Comparison of ENCODE assay signal across 1 cellular context in the genomic region with DNA sequence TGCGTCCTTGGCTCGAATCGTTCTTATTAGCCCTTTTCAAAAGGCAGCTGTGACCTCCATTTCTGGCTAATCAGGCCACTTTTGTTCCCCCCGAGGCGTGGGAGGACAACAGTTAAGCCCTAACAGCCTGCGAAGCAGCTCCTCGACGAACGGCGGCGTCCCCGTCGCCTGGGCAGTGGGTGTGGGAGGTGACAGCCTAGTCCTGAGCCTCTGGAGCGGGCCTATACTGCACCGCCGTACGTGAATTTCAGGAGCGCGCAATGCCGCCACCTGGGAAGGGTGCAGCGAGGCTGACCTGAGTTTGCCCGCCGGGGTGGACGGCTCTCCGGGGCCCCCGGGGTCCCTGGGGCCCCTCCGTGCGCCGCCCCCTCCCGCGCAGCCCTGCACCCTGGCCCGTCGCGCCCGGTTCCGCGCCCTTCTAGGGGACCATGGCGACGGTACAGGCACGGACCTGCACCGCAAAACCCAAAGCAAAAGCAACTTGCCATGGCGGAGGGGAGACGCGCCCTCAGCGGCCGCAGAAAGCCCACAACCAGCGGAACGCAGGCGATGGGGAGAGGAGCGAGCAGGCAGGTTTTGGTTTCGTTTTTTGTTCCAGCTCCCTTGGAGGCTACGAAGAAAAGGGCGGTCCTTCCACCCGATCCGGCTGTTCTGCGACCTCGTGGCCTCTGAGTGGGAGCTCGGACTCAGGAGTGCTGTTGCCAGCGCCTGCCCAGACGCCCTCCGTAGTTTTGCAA.
TF ChIP-seq lines count a peak whose summit lies in the region.

Gene RBM43 (minus strand): TSS at position 624 of the 737 bp plus-strand sequence. CDS start 136 bp downstream, at position 488.

TF ChIP-seq in K562, 482 proteins besides CTCF, POLR2A, EP300 and RAD21 (continued from another document and continues in another):
- TF ChIP-seq ZBTB40 (IDR thresholded peaks at IDR 0.05) (no peak; the same call in none of the 2 replicates), ZBTB40 (CRISPR knock-in tag; IDR thresholded peaks at IDR 0.05) (no peak), CBX3 (IDR thresholded peaks at IDR 0.05; ENCODE audit: borderline replicate concordance in 1 of 2, low read length in 2 of 2) (peak in 1 of 2 experiments; percentile 64; a peak in 1 of 3 replicates), ZC3H8 (IDR thresholded peaks at IDR 0.05) (no peak), MAZ (CRISPR knock-in tag; conservative IDR thresholded peaks at IDR 0.05 in 1 of 2, IDR thresholded peaks at IDR 0.05 in 1 of 2) (peak; percentile 34 to 87; a peak in 3 of 4 replicates), ZNF134 (CRISPR knock-in tag; conservative IDR thresholded peaks at IDR 0.05) (peak; percentile 47; the same call in 1 of the 2 replicates), KAT2B (IDR thresholded peaks at IDR 0.05; ENCODE audit: low read depth, low read length) (no peak), GABPA (tag; conservative IDR thresholded peaks at IDR 0.05; ENCODE audit: low read depth) (no peak; the same call in none of the 2 replicates), EWSR1 (IDR thresholded peaks at IDR 0.05; ENCODE audit: borderline replicate concordance, low read depth, partially characterized antibody) (no peak), NR2C1 (IDR thresholded peaks at IDR 0.05) (no peak), NR2C1 (tag; IDR thresholded peaks at IDR 0.05) (peak; percentile 42; the same call in 1 of the 2 replicates), HDAC8 (tag; IDR thresholded peaks at IDR 0.05) (no peak; the same call in 1 of the 2 replicates), ZNF217 (CRISPR knock-in tag; IDR thresholded peaks at IDR 0.05) (no peak), ZBTB17 (CRISPR knock-in tag; IDR thresholded peaks at IDR 0.05) (peak; percentile 86), ZNF384 (IDR thresholded peaks at IDR 0.05; ENCODE audit: low read depth, low read length) (no peak), ARID2 (IDR thresholded peaks at IDR 0.05) (no peak), ZNF668 (CRISPR knock-in tag; IDR thresholded peaks at IDR 0.05) (no peak), MCM5 (IDR thresholded peaks at IDR 0.05; ENCODE audit: low read depth) (no peak), RFX1 (IDR thresholded peaks at IDR 0.05) (peak; percentile 77), TCFL5 (CRISPR knock-in tag; conservative IDR thresholded peaks at IDR 0.05) (no peak), ZNF143 (CRISPR knock-in tag; IDR thresholded peaks at IDR 0.05) (peak; percentile 10; the same call in 1 of the 2 replicates), THAP7 (CRISPR knock-in tag; IDR thresholded peaks at IDR 0.05) (no peak), CHD4 (IDR thresholded peaks at IDR 0.05; ENCODE audit: insufficient read depth, insufficient replicate concordance, low read depth, low read length, poor library complexity, severe bottlenecking) (no peak), ZNF76 (CRISPR knock-in tag; IDR thresholded peaks at IDR 0.05; ENCODE audit: borderline replicate concordance) (no peak; the same call in 1 of the 2 replicates), HSF4 (CRISPR knock-in tag; IDR thresholded peaks at IDR 0.05; ENCODE audit: borderline replicate concordance) (no peak), POLR2H (tag; IDR thresholded peaks at IDR 0.05; ENCODE audit: low read depth) (no peak; the same call in 1 of the 2 replicates), CHD1 (IDR thresholded peaks at IDR 0.05; ENCODE audit: low read length) (peak; percentile 42), ZC3H11A (IDR thresholded peaks at IDR 0.05; ENCODE audit: low read depth, low read length) (no peak)
- TF ChIP-seq, protein P1, sequence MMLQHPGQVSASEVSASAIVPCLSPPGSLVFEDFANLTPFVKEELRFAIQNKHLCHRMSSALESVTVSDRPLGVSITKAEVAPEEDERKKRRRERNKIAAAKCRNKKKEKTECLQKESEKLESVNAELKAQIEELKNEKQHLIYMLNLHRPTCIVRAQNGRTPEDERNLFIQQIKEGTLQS (IDR thresholded peaks at IDR 0.05), result no peak
- TF ChIP-seq, protein P1 (CRISPR knock-in tag; conservative IDR thresholded peaks at IDR 0.05), result peak; percentile 70; the same call in 1 of the 2 replicates
- TF ChIP-seq, protein P2, sequence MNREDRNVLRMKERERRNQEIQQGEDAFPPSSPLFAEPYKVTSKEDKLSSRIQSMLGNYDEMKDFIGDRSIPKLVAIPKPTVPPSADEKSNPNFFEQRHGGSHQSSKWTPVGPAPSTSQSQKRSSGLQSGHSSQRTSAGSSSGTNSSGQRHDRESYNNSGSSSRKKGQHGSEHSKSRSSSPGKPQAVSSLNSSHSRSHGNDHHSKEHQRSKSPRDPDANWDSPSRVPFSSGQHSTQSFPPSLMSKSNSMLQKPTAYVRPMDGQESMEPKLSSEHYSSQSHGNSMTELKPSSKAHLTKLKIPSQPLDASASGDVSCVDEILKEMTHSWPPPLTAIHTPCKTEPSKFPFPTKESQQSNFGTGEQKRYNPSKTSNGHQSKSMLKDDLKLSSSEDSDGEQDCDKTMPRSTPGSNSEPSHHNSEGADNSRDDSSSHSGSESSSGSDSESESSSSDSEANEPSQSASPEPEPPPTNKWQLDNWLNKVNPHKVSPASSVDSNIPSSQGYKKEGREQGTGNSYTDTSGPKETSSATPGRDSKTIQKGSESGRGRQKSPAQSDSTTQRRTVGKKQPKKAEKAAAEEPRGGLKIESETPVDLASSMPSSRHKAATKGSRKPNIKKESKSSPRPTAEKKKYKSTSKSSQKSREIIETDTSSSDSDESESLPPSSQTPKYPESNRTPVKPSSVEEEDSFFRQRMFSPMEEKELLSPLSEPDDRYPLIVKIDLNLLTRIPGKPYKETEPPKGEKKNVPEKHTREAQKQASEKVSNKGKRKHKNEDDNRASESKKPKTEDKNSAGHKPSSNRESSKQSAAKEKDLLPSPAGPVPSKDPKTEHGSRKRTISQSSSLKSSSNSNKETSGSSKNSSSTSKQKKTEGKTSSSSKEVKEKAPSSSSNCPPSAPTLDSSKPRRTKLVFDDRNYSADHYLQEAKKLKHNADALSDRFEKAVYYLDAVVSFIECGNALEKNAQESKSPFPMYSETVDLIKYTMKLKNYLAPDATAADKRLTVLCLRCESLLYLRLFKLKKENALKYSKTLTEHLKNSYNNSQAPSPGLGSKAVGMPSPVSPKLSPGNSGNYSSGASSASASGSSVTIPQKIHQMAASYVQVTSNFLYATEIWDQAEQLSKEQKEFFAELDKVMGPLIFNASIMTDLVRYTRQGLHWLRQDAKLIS (CRISPR knock-in tag; IDR thresholded peaks at IDR 0.05), result peak; percentile 89; the same call in 1 of the 2 replicates
- TF ChIP-seq, protein P3, sequence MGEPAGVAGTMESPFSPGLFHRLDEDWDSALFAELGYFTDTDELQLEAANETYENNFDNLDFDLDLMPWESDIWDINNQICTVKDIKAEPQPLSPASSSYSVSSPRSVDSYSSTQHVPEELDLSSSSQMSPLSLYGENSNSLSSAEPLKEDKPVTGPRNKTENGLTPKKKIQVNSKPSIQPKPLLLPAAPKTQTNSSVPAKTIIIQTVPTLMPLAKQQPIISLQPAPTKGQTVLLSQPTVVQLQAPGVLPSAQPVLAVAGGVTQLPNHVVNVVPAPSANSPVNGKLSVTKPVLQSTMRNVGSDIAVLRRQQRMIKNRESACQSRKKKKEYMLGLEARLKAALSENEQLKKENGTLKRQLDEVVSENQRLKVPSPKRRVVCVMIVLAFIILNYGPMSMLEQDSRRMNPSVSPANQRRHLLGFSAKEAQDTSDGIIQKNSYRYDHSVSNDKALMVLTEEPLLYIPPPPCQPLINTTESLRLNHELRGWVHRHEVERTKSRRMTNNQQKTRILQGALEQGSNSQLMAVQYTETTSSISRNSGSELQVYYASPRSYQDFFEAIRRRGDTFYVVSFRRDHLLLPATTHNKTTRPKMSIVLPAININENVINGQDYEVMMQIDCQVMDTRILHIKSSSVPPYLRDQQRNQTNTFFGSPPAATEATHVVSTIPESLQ (CRISPR knock-in tag; IDR thresholded peaks at IDR 0.05), result peak; percentile 76; the same call in 1 of the 2 replicates
- TF ChIP-seq, protein P4, sequence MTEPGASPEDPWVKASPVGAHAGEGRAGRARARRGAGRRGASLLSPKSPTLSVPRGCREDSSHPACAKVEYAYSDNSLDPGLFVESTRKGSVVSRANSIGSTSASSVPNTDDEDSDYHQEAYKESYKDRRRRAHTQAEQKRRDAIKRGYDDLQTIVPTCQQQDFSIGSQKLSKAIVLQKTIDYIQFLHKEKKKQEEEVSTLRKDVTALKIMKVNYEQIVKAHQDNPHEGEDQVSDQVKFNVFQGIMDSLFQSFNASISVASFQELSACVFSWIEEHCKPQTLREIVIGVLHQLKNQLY (CRISPR knock-in tag; conservative IDR thresholded peaks at IDR 0.05), result no peak
